In the genomic region with DNA sequence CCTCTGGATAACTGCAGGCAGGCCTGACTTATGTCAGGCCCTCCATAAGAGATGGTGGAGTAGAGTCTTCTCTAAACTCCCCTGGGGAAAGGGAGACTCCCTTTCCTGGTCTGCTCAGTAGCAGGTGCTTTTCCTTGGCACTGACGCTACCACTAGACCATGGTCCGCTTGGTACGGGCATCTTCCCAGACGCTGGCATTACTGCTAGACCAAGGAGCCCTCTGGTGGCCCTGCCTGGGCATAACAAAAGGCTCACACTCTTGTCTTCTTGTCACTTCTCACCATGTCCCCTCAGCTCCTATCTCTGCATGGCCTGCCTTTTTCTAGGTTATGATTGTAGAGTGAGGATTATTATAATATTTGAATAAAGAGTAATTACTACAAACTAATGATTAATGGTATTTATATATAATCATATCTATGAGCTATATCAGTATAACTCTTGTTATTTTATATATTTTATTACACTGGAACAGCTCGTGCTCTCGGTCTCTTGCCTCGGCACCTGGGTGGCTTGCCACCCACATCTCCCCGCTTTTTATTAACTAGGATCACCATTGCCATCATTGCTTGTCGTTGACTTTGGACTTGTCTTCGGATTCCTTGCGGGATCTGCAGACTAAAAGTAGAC, we compare ENCODE assay signal across 8 cellular contexts. TPM values are rescaled to one million over a fixed set of nuclear protein-coding genes. Genes with fewer than 3 reads are reported as not detected.
DNase-seq lines count a peak whose midpoint lies in the region; ATAC-seq, FAIRE-seq and TF ChIP-seq lines count a peak whose summit lies in the region.

No MANE protein-coding gene starts in this region.

- no peak overlapping the region for H3K4me3 ChIP-seq in GM06990 (replicated peaks; ENCODE audit: low read depth, low read length)
- H3K4me3 ChIP-seq in liver (ENCODE audit: low read depth in 1 of 3, low read length in 3 of 3): no peak overlapping the region

- peak; percentile 82 for TF ChIP-seq CTCF in GM06990 (IDR thresholded peaks at IDR 0.05; ENCODE audit: insufficient read depth, low read length, poor library complexity, severe bottlenecking)
- TF ChIP-seq CTCF in VCaP (conservative IDR thresholded peaks at IDR 0.05): peak; percentile 90
- peak; percentile 51 for TF ChIP-seq CTCF in liver (IDR thresholded peaks at IDR 0.05; ENCODE audit: low read depth, low read length, missing input control)

- no peak for ATAC-seq in GM21390 (IDR thresholded peaks at IDR 0.05; ENCODE audit: unreplicated experiment)

- no peaks in the 10 kb centered on the region for H3K36me3 ChIP-seq in GM06990 (ENCODE audit: control insufficient read depth, insufficient read depth, low read length)
- H3K36me3 ChIP-seq in liver (ENCODE audit: control insufficient read depth in 4 of 4, insufficient read depth in 3 of 4, low read depth in 1 of 4, low read length in 3 of 4): no peaks in the 10 kb centered on the region

- DNase-seq in GM06990 (ENCODE audit: extremely low read depth, insufficient read length) (no peak), NCI-H1930 (lab: John Stamatoyannopoulos, UW) (peak; percentile 49 to 65), HTR-8/SVneo (ENCODE audit: insufficient read length, low spot score) (no peak)
- DNase-seq in central memory CD4-positive, alpha-beta T cell: peak; percentile 45
- peak; percentile 42 to 50 for DNase-seq in stimulated activated CD8-positive, alpha-beta memory T cell treated with anti-CD3 and anti-CD28 coated beads, Interleukin-2, amount 100 ng/mL, for 48 hours (ENCODE audit: low read depth in 2 of 2)

- TF ChIP-seq RAD21 in liver (IDR thresholded peaks at IDR 0.05): peak; percentile 78 to 85

- H3K27me3 ChIP-seq in GM06990 (replicated peaks; ENCODE audit: control insufficient read depth, insufficient read depth, low read length) (no peaks in the 10 kb centered on the region), liver (ENCODE audit: control insufficient read depth in 4 of 4, insufficient read depth in 4 of 4, low read length in 3 of 4) (no peaks in the 10 kb centered on the region)

- 55% methylated on average over 11 of the region's 11 CpGs for WGBS in liver

- FAIRE-seq in HTR-8/SVneo (lab: Jason Lieb, UNC): no peak

- peaks cover 0 to 2% (median 1%) of the 10 kb centered on the region in 4 donors for H3K4me1 ChIP-seq in liver (ENCODE audit: control insufficient read depth in 4 of 4, insufficient read depth in 4 of 4, low read length in 3 of 4)

- no peak overlapping the region for H3K9ac ChIP-seq in liver (ENCODE audit: low read depth in 1 of 2, low read length in 2 of 2)

- H3K9me3 ChIP-seq in liver (ENCODE audit: control insufficient read depth in 4 of 4, low read length in 3 of 4): no peaks in the 10 kb centered on the region

- no peak overlapping the region for H3K27ac ChIP-seq in VCaP
- H3K27ac ChIP-seq in liver (ENCODE audit: low read depth in 1 of 2, low read length in 2 of 2): no peak overlapping the region

TF ChIP-seq in liver, 16 proteins besides CTCF, POLR2A, EP300 and RAD21:
- no peak for TF ChIP-seq EGR1 (IDR thresholded peaks at IDR 0.05; ENCODE audit: low read depth in 2 of 2)
TF ChIP-seq in liver: peak in this region for 0.

RNA-seq across cellular contexts. Expression of a gene that starts 59.8 kb away (rescaled TPM):
- 10 to 100 TPM; 13.6 to 15.3 TPM for total RNA-seq in liver
- polyA plus RNA-seq in liver: 10 to 100 TPM; 19.9 to 39.2 TPM

Comparison
In these comparisons a context has a peak if more than half of its experiments do, and no peak if none do; other contexts are left out.
1. DNase-seq: peak in NCI-H1930 (2 of 2), central memory CD4-positive, alpha-beta T cell (single experiment) and stimulated activated CD8-positive, alpha-beta memory T cell treated with anti-CD3 and anti-CD28 coated beads, Interleukin-2, amount 100 ng/mL, for 48 hours (2 of 2); none in GM06990 (single experiment) and HTR-8/SVneo (single experiment).
2. Peak in every context shown above with its lines, with median percentiles within 50 percentile points of each other: CTCF ChIP-seq.